ENCODE assay signal across 13 cellular contexts in the genomic region with DNA sequence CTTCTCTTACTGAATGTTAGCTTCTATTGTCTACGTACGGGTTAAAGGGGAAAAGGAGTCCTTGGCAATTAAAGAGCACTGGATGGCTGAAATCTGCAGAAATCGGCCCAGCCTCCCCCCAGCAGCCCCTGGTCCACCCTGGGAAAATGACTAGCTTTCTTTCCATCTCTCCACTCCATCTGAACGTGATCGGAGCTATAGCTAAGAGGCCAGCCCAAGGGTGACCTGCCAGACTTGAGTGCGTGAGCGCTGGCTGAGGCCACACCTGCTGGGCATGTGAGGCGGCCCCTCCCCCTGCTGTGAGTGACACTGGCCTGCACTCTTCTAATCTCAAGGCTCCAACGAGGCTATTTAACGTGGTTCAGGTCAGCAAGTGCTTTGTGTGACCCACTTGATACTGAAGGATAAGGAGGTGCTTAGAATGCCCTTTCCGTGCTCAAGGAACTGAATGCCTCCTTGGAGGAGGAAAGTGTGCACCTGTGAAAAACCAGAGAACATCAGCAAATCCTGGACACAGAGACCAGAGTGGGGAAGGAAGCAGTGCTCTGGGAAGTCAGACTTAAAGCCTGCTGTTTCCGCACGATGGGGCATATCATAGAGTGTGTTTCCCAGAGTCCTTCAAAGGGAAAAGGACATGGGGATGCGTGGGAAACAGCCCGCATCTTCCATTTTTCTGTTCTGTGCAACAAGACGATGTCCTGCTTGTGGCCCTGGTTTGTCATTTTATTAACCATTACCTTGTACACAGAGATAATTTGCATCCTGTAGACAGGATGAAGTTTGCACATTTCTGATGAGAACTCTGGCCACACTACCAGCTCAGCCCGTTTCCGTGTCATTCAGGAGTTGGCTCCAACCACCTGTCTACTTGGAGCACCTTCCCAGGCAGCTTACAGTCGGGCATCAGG. TPM values are rescaled to one million over a fixed set of nuclear protein-coding genes. Genes with fewer than 3 reads are reported as not detected.
DNase-seq lines count a peak whose midpoint lies in the region; ATAC-seq, FAIRE-seq and TF ChIP-seq lines count a peak whose summit lies in the region.
"Had no signal": no experiment of that assay in that cellular context is flagged by ENCODE, and none has a peak within 500 bp of the region (broad histone marks: within the 10 kb centered on the region; RNA-seq: fewer than 3 reads in every experiment).

No MANE protein-coding gene starts in this region.

- BruUV-seq in HCT116 (replicated peaks; lab: Mats Ljungman, UMichigan) = no TSS peak

- no peak overlapping the region for H2AFZ ChIP-seq in HCT116 (ENCODE audit: low read depth, low read length, poor library complexity, severe bottlenecking)

- FAIRE-seq in pancreas (lab: Jason Lieb, UNC) = no peak

- peak; percentile 57 for ATAC-seq in GM18907 (IDR thresholded peaks at IDR 0.05; ENCODE audit: unreplicated experiment)
- ATAC-seq in HCT116 = peak; percentile 59
- peak in 3 of 4 donors; percentile 45 to 71 (median 66) for ATAC-seq in pancreas
- no peak for ATAC-seq in natural killer cell
- ATAC-seq: activated T-cell treated with anti-CD3 and anti-CD28 coated beads, Interleukin-2, amount 50 U/mL, for 4 hours; CD8-positive, alpha-beta T cell; gastroesophageal sphincter had no signal

- POLR2A ChIA-PET in HCT116 (lab: Charles Lee) = no interaction called here

- no peaks in the 10 kb centered on the region for H3K9me3 Mint-ChIP-seq in natural killer cell
- H3K9me3 Mint-ChIP-seq: CD8-positive, alpha-beta T cell; neural crest cell had no signal

- H3K4me1 Mint-ChIP-seq in natural killer cell = peaks cover 0 to 5% of the 10 kb centered on the region in 2 donors
- H3K4me1 Mint-ChIP-seq: neural crest cell had no signal

- CTCF ChIA-PET in HCT116 (lab: Charles Lee) = no interaction called here

- intact Hi-C loops in HCT116 (cut with micrococcal nuclease) (no loop called here), colonic mucosa (cut with DNase I) (no loop called here), pancreas (cut with DNase I) (no loop called here), natural killer cell (cut with micrococcal nuclease) (no loop called here)

- H3K36me3 Mint-ChIP-seq in natural killer cell = no peaks in the 10 kb centered on the region
- H3K36me3 Mint-ChIP-seq: CD8-positive, alpha-beta T cell had no signal

- H3K27ac ChIP-seq in HCT116 (ENCODE audit: low read depth, low read length) (no peak overlapping the region), colonic mucosa (no peak overlapping the region), pancreas (no peak overlapping the region)
- H3K27ac ChIP-seq: gastroesophageal sphincter had no signal

- no peak overlapping the region for H3K4me2 ChIP-seq in HCT116 (ENCODE audit: low read length)

- H3K36me3 ChIP-seq in HCT116 (ENCODE audit: control insufficient read depth in 1 of 2, insufficient read depth in 2 of 2, low read length in 2 of 2) (no peaks in the 10 kb centered on the region), colonic mucosa (no peaks in the 10 kb centered on the region), pancreas (no peaks in the 10 kb centered on the region)
- H3K36me3 ChIP-seq: gastroesophageal sphincter had no signal

- H3K4me3 ChIP-seq in HCT116 (replicated peaks in 1 of 2; ENCODE audit: low read depth in 1 of 2, low read length in 2 of 2) = no peak overlapping the region
- H3K4me3 ChIP-seq in colonic mucosa = no peak overlapping the region
- no peak overlapping the region for H3K4me3 ChIP-seq in pancreas
- H3K4me3 ChIP-seq: gastroesophageal sphincter had no signal

- H3K4me3 Mint-ChIP-seq in natural killer cell = no peak overlapping the region
- H3K4me3 Mint-ChIP-seq: activated T-cell treated with anti-CD3 and anti-CD28 coated beads, Interleukin-2, amount 50 U/mL, for 4 hours; CD8-positive, alpha-beta T cell; neural crest cell had no signal

- peaks cover 62 to 69% of the 10 kb centered on the region in 2 donors for H3K27me3 Mint-ChIP-seq in natural killer cell (ENCODE audit: low read depth in 2 of 2)

- RAD21 ChIA-PET in HCT116 (lab: Charles Lee; ENCODE audit: low non-redundant PET in 1 of 2, low total read pairs in 2 of 2, uncharacterized antibody in 2 of 2, unreplicated experiment in 2 of 2) = interaction anchor here in 1 of 2 experiments (0.6 kb wide), 1 partner anchor 53 kb away, joined by 3 read pairs; no protein-coding TSS in a partner anchor

- TF ChIP-seq RAD21 in HCT116 (IDR thresholded peaks at IDR 0.05; ENCODE audit: low read depth) = no peak

- WGBS in pancreas, 2 donors = 35 to 36% methylated on average over 19 of the region's 19 CpGs

- DNase-seq in HCT116 (ENCODE audit: low read depth, low spot score) (no peak), colonic mucosa (peak; percentile 33), pancreas (peak in 1 of 6 donors; percentile 27), natural killer cell (no peak), foreskin melanocyte (no peak)
- DNase-seq in activated naive CD4-positive, alpha-beta T cell treated with anti-CD3 and anti-CD28 coated beads, Interleukin-2, amount 50 U/mL, for 16 hours = no peak
- DNase-seq: activated T-cell treated with anti-CD3 and anti-CD28 coated beads, Interleukin-2, amount 50 U/mL, for 4 hours; CD8-positive, alpha-beta T cell; effector CD4-positive, alpha-beta T cell had no signal

- H3K9ac ChIP-seq in HCT116 (ENCODE audit: low read length) = no peak overlapping the region
- no peak overlapping the region for H3K9ac ChIP-seq in colonic mucosa (ENCODE audit: low read depth in 2 of 2, low read length in 2 of 2)

- H3K9me3 ChIP-seq in HCT116 (ENCODE audit: control insufficient read depth in 1 of 2, insufficient read depth in 1 of 2, low read depth in 1 of 2, low read length in 2 of 2) (no peaks in the 10 kb centered on the region), colonic mucosa (no peaks in the 10 kb centered on the region), pancreas (no peaks in the 10 kb centered on the region)
- H3K9me3 ChIP-seq: gastroesophageal sphincter had no signal

- no peaks in the 10 kb centered on the region for H3K9me2 ChIP-seq in HCT116 (ENCODE audit: insufficient read depth)

- no peak for TF ChIP-seq POLR2A in HCT116 (IDR thresholded peaks at IDR 0.05; ENCODE audit: borderline replicate concordance, extremely low read depth, insufficient read depth, insufficient read length)

- H3K79me2 ChIP-seq in HCT116 (ENCODE audit: insufficient read depth, low read length) = no peaks in the 10 kb centered on the region

- H3K4me1 ChIP-seq in HCT116 (ENCODE audit: control insufficient read depth in 1 of 2, insufficient read depth in 2 of 2, low read length in 2 of 2) (no peaks in the 10 kb centered on the region; a peak in 1 of 4 replicates), colonic mucosa (peaks cover 23% of the 10 kb centered on the region), pancreas (no peaks in the 10 kb centered on the region)

- H4K20me1 ChIP-seq in HCT116 (ENCODE audit: insufficient read depth) = no peaks in the 10 kb centered on the region

- 0 out of 2 replicates have a peak, but pooled peaks cover 3% of the 10 kb centered on the region for H3K27me3 ChIP-seq in HCT116 (ENCODE audit: insufficient read depth, low read length)
- H3K27me3 ChIP-seq in colonic mucosa = peaks cover 84% of the 10 kb centered on the region
- peaks cover 0 to 13% (median 0%) of the 10 kb centered on the region in 4 donors for H3K27me3 ChIP-seq in pancreas

- no peak overlapping the region for H3K27ac Mint-ChIP-seq in natural killer cell
- H3K27ac Mint-ChIP-seq: CD8-positive, alpha-beta T cell had no signal

- TF ChIP-seq CTCF in HCT116 (IDR thresholded peaks at IDR 0.05 in 2 of 3, conservative IDR thresholded peaks at IDR 0.05 in 1 of 3; ENCODE audit: borderline replicate concordance in 1 of 3, insufficient read depth in 1 of 3, low read depth in 2 of 3, low read length in 2 of 3) (no peak), colonic mucosa (IDR thresholded peaks at IDR 0.05) (no peak), pancreas (IDR thresholded peaks at IDR 0.05) (no peak), natural killer cell (IDR thresholded peaks at IDR 0.05) (no peak)

TF ChIP-seq in HCT116, 20 proteins besides CTCF, POLR2A, EP300 and RAD21 (continues in another document):
- TF ChIP-seq SIN3A (IDR thresholded peaks at IDR 0.05; ENCODE audit: low read depth) (no peak), YY1 (IDR thresholded peaks at IDR 0.05; ENCODE audit: extremely low read depth, insufficient replicate concordance, low read depth, low read length) (no peak), POLR2AphosphoS5 (IDR thresholded peaks at IDR 0.05; ENCODE audit: low read depth, low read length) (no peak), EGR1 (IDR thresholded peaks at IDR 0.05; ENCODE audit: low read depth) (no peak), ZNF274 (IDR thresholded peaks at IDR 0.05; ENCODE audit: low read depth, low read length) (no peak), CEBPB (IDR thresholded peaks at IDR 0.05; ENCODE audit: low read depth) (no peak), EZH2 (IDR thresholded peaks at IDR 0.05) (no peak)
- TF ChIP-seq, protein P1, sequence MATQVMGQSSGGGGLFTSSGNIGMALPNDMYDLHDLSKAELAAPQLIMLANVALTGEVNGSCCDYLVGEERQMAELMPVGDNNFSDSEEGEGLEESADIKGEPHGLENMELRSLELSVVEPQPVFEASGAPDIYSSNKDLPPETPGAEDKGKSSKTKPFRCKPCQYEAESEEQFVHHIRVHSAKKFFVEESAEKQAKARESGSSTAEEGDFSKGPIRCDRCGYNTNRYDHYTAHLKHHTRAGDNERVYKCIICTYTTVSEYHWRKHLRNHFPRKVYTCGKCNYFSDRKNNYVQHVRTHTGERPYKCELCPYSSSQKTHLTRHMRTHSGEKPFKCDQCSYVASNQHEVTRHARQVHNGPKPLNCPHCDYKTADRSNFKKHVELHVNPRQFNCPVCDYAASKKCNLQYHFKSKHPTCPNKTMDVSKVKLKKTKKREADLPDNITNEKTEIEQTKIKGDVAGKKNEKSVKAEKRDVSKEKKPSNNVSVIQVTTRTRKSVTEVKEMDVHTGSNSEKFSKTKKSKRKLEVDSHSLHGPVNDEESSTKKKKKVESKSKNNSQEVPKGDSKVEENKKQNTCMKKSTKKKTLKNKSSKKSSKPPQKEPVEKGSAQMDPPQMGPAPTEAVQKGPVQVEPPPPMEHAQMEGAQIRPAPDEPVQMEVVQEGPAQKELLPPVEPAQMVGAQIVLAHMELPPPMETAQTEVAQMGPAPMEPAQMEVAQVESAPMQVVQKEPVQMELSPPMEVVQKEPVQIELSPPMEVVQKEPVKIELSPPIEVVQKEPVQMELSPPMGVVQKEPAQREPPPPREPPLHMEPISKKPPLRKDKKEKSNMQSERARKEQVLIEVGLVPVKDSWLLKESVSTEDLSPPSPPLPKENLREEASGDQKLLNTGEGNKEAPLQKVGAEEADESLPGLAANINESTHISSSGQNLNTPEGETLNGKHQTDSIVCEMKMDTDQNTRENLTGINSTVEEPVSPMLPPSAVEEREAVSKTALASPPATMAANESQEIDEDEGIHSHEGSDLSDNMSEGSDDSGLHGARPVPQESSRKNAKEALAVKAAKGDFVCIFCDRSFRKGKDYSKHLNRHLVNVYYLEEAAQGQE (IDR thresholded peaks at IDR 0.05; ENCODE audit: low read depth) = no peak

RNA-seq across cellular contexts. Expression of a gene that starts 12.5 kb away (rescaled TPM):
- total RNA-seq in HCT116 (2021; ENCODE audit: unreplicated experiment) (7.7 TPM), colonic mucosa (10 to 100 TPM; 14.5 to 27.4 TPM), pancreas (10 to 100 TPM; 15.6 to 33.8 (median 21.9) TPM), natural killer cell (not detected)
- polyA plus RNA-seq in HCT116 (2012) = 2.7 and 3.5 TPM in 2 replicates
- 10 to 100 TPM; 21.0 to 47.3 TPM for polyA plus RNA-seq in pancreas
- total RNA-seq: activated T-cell treated with anti-CD3 and anti-CD28 coated beads, Interleukin-2, amount 50 U/mL, for 4 hours; CD8-positive, alpha-beta T cell; gastroesophageal sphincter; temporal lobe had no signal

Comparison
In these comparisons a context has a peak if more than half of its experiments do, and no peak if none do; other contexts are left out.
1. ATAC-seq: peak in GM18907 (single experiment), HCT116 (single experiment) and pancreas (3 of 4); none in natural killer cell (0 of 3).